Comparison of ENCODE assay signal across 1 cellular context in genomic region chr21:26489781-26490180, GRCh38.
TF ChIP-seq lines count a peak whose summit lies in the region.

No MANE protein-coding gene starts in this region.

TF ChIP-seq in WTC11, 78 proteins besides CTCF, POLR2A, EP300 and RAD21 (continued from another document):
- TF ChIP-seq ZMAT4 (CRISPR knock-in tag; IDR thresholded peaks at IDR 0.05) = no peak
- no peak for TF ChIP-seq OVOL2 (CRISPR knock-in tag; IDR thresholded peaks at IDR 0.05; ENCODE audit: borderline replicate concordance)
- no peak for TF ChIP-seq TP53 (CRISPR knock-in tag; IDR thresholded peaks at IDR 0.05)
